32 cellular contexts compared by ENCODE assay signal in genomic region chr17:5747964-5748363, GRCh38.
"Had no signal": no experiment of that assay in that cellular context is flagged by ENCODE, and none has a peak within 500 bp of the region (broad histone marks: within the 10 kb centered on the region; RNA-seq: fewer than 3 reads in every experiment).

No MANE protein-coding gene starts in this region.

- H3K4me3 ChIP-seq: adrenal gland, body of pancreas, breast epithelium had no signal

- DNase-seq: activated B cell treated with CpG ODN at 0.5 μM for 24 hours; activated CD4-positive, alpha-beta memory T cell treated with anti-CD3 and anti-CD28 coated beads for 36 hours; activated CD4-positive, alpha-beta T cell treated with anti-CD3 and anti-CD28 coated beads for 4 hours; activated CD4-positive, alpha-beta T cell treated with anti-CD3 and anti-CD28 coated beads, Interleukin-2, amount 10 ng/mL, durations not matched to agents 24 days and 14 days; activated CD4-positive, alpha-beta T cell treated with anti-CD3 and anti-CD28 coated beads, Interleukin-2, amount 50 U/mL, for 1 hour; activated CD4-positive, alpha-beta T cell treated with anti-CD3 and anti-CD28 coated beads, Interleukin-2, amount 50 U/mL, for 4 hours; activated CD4-positive, CD25-positive, alpha-beta regulatory T cell treated with anti-CD3 and anti-CD28 coated beads, Interleukin-2, amount 50 U/mL, for 72 hours; activated CD8-positive, alpha-beta memory T cell treated with anti-CD3 and anti-CD28 coated beads, Interleukin-2, amount 50 U/mL, for 4 hours; activated CD8-positive, alpha-beta T cell treated with anti-CD3 and anti-CD28 coated beads for 36 hours; activated effector memory CD4-positive, alpha-beta T cell treated with anti-CD3 and anti-CD28 coated beads, Interleukin-2, amount 50 U/mL, for 16 hours; activated gamma-delta T cell treated with Interleukin-2 at 50 U/mL for 16 hours; activated naive CD4-positive, alpha-beta T cell; activated naive CD4-positive, alpha-beta T cell treated with anti-CD3 and anti-CD28 coated beads for 36 hours; activated naive CD4-positive, alpha-beta T cell treated with anti-CD3 and anti-CD28 coated beads, Interleukin-2, amount 50 U/mL, for 16 hours; activated naive CD8-positive, alpha-beta T cell treated with anti-CD3 and anti-CD28 coated beads for 36 hours; activated T-cell treated with anti-CD3 and anti-CD28 coated beads for 4 hours; activated T-cell treated with anti-CD3 and anti-CD28 coated beads, Interleukin-2, amount 50 U/mL, for 1 hour; activated T-cell treated with anti-CD3 and anti-CD28 coated beads, Interleukin-2, amount 50 U/mL, for 4 hours; activated T-cell treated with anti-CD3 and anti-CD28 coated beads, Interleukin-2, amount 50 U/mL, for 72 hours; adrenal gland; amniotic stem cell; aorta; body of pancreas; brain microvascular endothelial cell; central memory CD4-positive, alpha-beta T cell; T-cell; T-helper 17 cell had no signal

- H3K4me1 ChIP-seq: adrenal gland, body of pancreas, breast epithelium had no signal

- H3K4me3 Mint-ChIP-seq: activated B cell treated with CpG ODN at 0.5 μM for 24 hours; activated CD4-positive, alpha-beta memory T cell treated with anti-CD3 and anti-CD28 coated beads for 36 hours; activated CD4-positive, alpha-beta T cell treated with anti-CD3 and anti-CD28 coated beads, Interleukin-2, amount 10 ng/mL, durations not matched to agents 24 days and 14 days; activated CD8-positive, alpha-beta T cell treated with anti-CD3 and anti-CD28 coated beads for 36 hours; activated naive CD4-positive, alpha-beta T cell treated with anti-CD3 and anti-CD28 coated beads for 36 hours; activated naive CD8-positive, alpha-beta T cell treated with anti-CD3 and anti-CD28 coated beads for 36 hours; activated T-cell treated with anti-CD3 and anti-CD28 coated beads, Interleukin-2, amount 50 U/mL, for 4 hours; activated T-cell treated with anti-CD3 and anti-CD28 coated beads, Interleukin-2, amount 50 U/mL, for 72 hours; activated T-helper 1 cell treated with anti-CD3 and anti-CD28 coated beads, Interleukin-12 subunit alpha, Interleukin-12 subunit beta, Interleukin-2, Interleukin-4 antibody, amounts not matched to agents 30 ng/mL and 10 ng/mL and 1 ng/mL, durations not matched to agents 14 hours and 24 hours and 36 hours; activated T-helper 17 cell treated with anti-CD3 and anti-CD28 coated beads, Interleukin-2, amount 50 U/mL, for 72 hours; T-cell; T-helper 17 cell had no signal

- H3K36me3 Mint-ChIP-seq: activated CD4-positive, alpha-beta memory T cell treated with anti-CD3 and anti-CD28 coated beads for 36 hours; activated naive CD4-positive, alpha-beta T cell treated with anti-CD3 and anti-CD28 coated beads, Interleukin-2, amount 50 U/mL, for 72 hours; activated naive CD8-positive, alpha-beta T cell treated with anti-CD3 and anti-CD28 coated beads for 36 hours; T-cell had no signal

- H3K4me1 Mint-ChIP-seq: activated B cell treated with CpG ODN at 0.5 μM for 24 hours; activated CD4-positive, alpha-beta T cell treated with anti-CD3 and anti-CD28 coated beads, Interleukin-2, amount 10 ng/mL, durations not matched to agents 24 days and 14 days; activated naive CD8-positive, alpha-beta T cell treated with anti-CD3 and anti-CD28 coated beads for 36 hours; activated T-helper 17 cell treated with anti-CD3 and anti-CD28 coated beads, Interleukin-2, amount 50 U/mL, for 72 hours; T-cell; T-helper 17 cell had no signal

- H3K36me3 ChIP-seq: adrenal gland, brain microvascular endothelial cell, breast epithelium had no signal

- H3K27me3 ChIP-seq: adrenal gland, body of pancreas, brain microvascular endothelial cell, breast epithelium had no signal

- H3K27ac Mint-ChIP-seq: activated B cell treated with CpG ODN at 0.5 μM for 24 hours; activated CD4-positive, alpha-beta memory T cell treated with anti-CD3 and anti-CD28 coated beads for 36 hours; activated CD4-positive, alpha-beta T cell treated with anti-CD3 and anti-CD28 coated beads, Interleukin-2, amount 10 ng/mL, durations not matched to agents 24 days and 14 days; activated CD8-positive, alpha-beta T cell treated with anti-CD3 and anti-CD28 coated beads for 36 hours; activated naive CD4-positive, alpha-beta T cell treated with anti-CD3 and anti-CD28 coated beads for 36 hours; activated naive CD4-positive, alpha-beta T cell treated with anti-CD3 and anti-CD28 coated beads, Interleukin-2, amount 50 U/mL, for 72 hours; activated naive CD8-positive, alpha-beta T cell treated with anti-CD3 and anti-CD28 coated beads for 36 hours; activated T-cell treated with anti-CD3 and anti-CD28 coated beads, Interleukin-2, amount 50 U/mL, for 72 hours; activated T-helper 1 cell treated with anti-CD3 and anti-CD28 coated beads, Interleukin-12 subunit alpha, Interleukin-12 subunit beta, Interleukin-2, Interleukin-4 antibody, amounts not matched to agents 30 ng/mL and 10 ng/mL and 1 ng/mL, durations not matched to agents 14 hours and 24 hours and 36 hours; activated T-helper 17 cell treated with anti-CD3 and anti-CD28 coated beads, Interleukin-2, amount 50 U/mL, for 72 hours; T-cell; T-helper 17 cell had no signal

- H3K9me3 Mint-ChIP-seq: activated CD4-positive, alpha-beta memory T cell treated with anti-CD3 and anti-CD28 coated beads for 36 hours; activated CD4-positive, alpha-beta T cell treated with anti-CD3 and anti-CD28 coated beads, Interleukin-2, amount 10 ng/mL, durations not matched to agents 24 days and 14 days; activated CD8-positive, alpha-beta T cell treated with anti-CD3 and anti-CD28 coated beads for 36 hours; activated naive CD4-positive, alpha-beta T cell treated with anti-CD3 and anti-CD28 coated beads for 36 hours; activated naive CD4-positive, alpha-beta T cell treated with anti-CD3 and anti-CD28 coated beads, Interleukin-2, amount 50 U/mL, for 72 hours; activated naive CD8-positive, alpha-beta T cell treated with anti-CD3 and anti-CD28 coated beads for 36 hours; activated T-cell treated with anti-CD3 and anti-CD28 coated beads, Interleukin-2, amount 50 U/mL, for 4 hours; activated T-cell treated with anti-CD3 and anti-CD28 coated beads, Interleukin-2, amount 50 U/mL, for 72 hours; activated T-helper 1 cell treated with anti-CD3 and anti-CD28 coated beads, Interleukin-12 subunit alpha, Interleukin-12 subunit beta, Interleukin-2, Interleukin-4 antibody, amounts not matched to agents 30 ng/mL and 10 ng/mL and 1 ng/mL, durations not matched to agents 14 hours and 24 hours and 36 hours; activated T-helper 17 cell treated with anti-CD3 and anti-CD28 coated beads, Interleukin-2, amount 50 U/mL, for 72 hours; T-cell had no signal

- H3K27ac ChIP-seq: adrenal gland, body of pancreas, brain microvascular endothelial cell, breast epithelium, VCaP had no signal

- H3K9me3 ChIP-seq: adrenal gland, body of pancreas, breast epithelium had no signal
